In the genomic region with DNA sequence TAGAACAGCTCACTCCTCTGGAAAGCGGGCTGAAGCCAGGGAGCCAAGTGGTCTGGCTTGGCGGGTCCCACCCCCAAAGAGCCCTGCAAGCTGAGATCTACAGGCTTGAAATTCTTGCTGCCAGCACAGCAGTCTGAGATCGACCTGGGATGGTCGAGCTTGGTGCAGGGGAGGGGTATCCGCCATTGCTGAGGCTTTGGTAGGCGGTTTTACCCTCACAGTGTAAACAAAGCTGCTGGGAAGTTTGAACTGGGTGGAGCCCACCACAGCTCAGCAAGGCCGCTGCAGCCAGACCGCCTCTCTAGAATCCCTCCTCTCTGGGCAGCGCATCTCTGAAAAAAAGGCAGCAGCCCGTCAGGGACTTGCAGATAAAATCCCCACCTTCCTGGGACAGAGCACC, we compare ENCODE assay signal across 31 cellular contexts. TPM values are rescaled to one million over a fixed set of nuclear protein-coding genes. Genes with fewer than 3 reads are reported as not detected.
"Had no signal": no experiment of that assay in that cellular context is flagged by ENCODE, and none has a peak within 500 bp of the region (broad histone marks: within the 10 kb centered on the region; RNA-seq: fewer than 3 reads in every experiment).

No MANE protein-coding gene starts in this region.

- H3K27ac ChIP-seq: ovary, parathyroid adenoma, psoas muscle, skin epidermis, spleen, thoracic aorta, thyroid gland, tibial nerve, upper lobe of left lung, vagina had no signal

- ATAC-seq: naive thymus-derived CD8-positive, alpha-beta T cell; natural killer cell treated with Interleukin-12 subunit alpha and Interleukin-12 subunit beta and Interleukin-15 and Interleukin-18, amount 100 ng/mL, for 72 hours; psoas muscle; right cardiac atrium; sciatic nerve; stimulated activated memory B cell treated with anti-CD40 and anti-IgM and Interleukin-4, amounts not matched to agents 10 μg/mL and 1 μg/mL and 100 μg/mL, for 72 hours; stimulated activated naive CD8-positive, alpha-beta T cell treated with anti-CD3 and anti-CD28 coated beads, Interleukin-15, amount 100 ng/mL, for 72 hours; stimulated activated naive CD8-positive, alpha-beta T cell treated with anti-CD3 and anti-CD28 coated beads, Interleukin-15, Interleukin-2, amounts not matched to agents 100 U/mL and 50 U/mL, for 24 hours had no signal

- H3K9ac ChIP-seq: parathyroid adenoma had no signal

- H3K4me1 Mint-ChIP-seq: nephron progenitor cell; neural crest cell; stimulated activated naive CD8-positive, alpha-beta T cell treated with anti-CD3 and anti-CD28 coated beads, Interleukin-15, amount 100 ng/mL, for 72 hours had no signal

- DNase-seq: naive thymus-derived CD8-positive, alpha-beta T cell; nephron progenitor cell; occipital lobe; ovary; posterior cingulate gyrus; psoas muscle; spleen; stimulated activated CD4-positive, alpha-beta T cell treated with anti-CD3 and anti-CD28 coated beads, Interleukin-12 subunit alpha, Interleukin-12 subunit beta, amount 100 ng/mL, for 4 hours; stimulated activated CD4-positive, alpha-beta T cell treated with anti-CD3 and anti-CD28 coated beads, Interleukin-1b, Interleukin-23, amount 100 ng/mL, for 48 hours; stimulated activated CD4-positive, alpha-beta T cell treated with anti-CD3 and anti-CD28 coated beads, Interleukin-4, amount 100 ng/mL, for 1 hour; stimulated activated CD4-positive, alpha-beta T cell treated with anti-CD3 and anti-CD28 coated beads, Interleukin-4, amount 100 ng/mL, for 4 hours; stimulated activated CD8-positive, alpha-beta memory T cell treated with anti-CD3 and anti-CD28 coated beads, Interleukin-4, amount 100 ng/mL, for 48 hours; stimulated activated naive CD4-positive, alpha-beta T cell; stimulated activated naive CD8-positive, alpha-beta T cell treated with anti-CD3 and anti-CD28 coated beads, Interleukin-15, amount 100 ng/mL, for 72 hours; stimulated activated naive CD8-positive, alpha-beta T cell treated with anti-CD3 and anti-CD28 coated beads, Interleukin-15, Interleukin-2, amounts not matched to agents 100 U/mL and 50 U/mL, for 24 hours; thyroid gland; trophoblast cell; upper lobe of left lung had no signal

- FAIRE-seq: urothelium cell line had no signal

- H3K9me3 ChIP-seq: ovary, psoas muscle, thoracic aorta, thyroid gland, upper lobe of left lung, vagina had no signal

- H3K4me3 Mint-ChIP-seq: naive thymus-derived CD8-positive, alpha-beta T cell; natural killer cell treated with Interleukin-12 subunit alpha and Interleukin-12 subunit beta and Interleukin-15 and Interleukin-18, amount 100 ng/mL, for 72 hours; nephron progenitor cell; neural crest cell; stimulated activated memory B cell treated with anti-CD40 and anti-IgM and Interleukin-4, amounts not matched to agents 10 μg/mL and 1 μg/mL and 100 μg/mL, for 72 hours; stimulated activated naive CD8-positive, alpha-beta T cell treated with anti-CD3 and anti-CD28 coated beads, Interleukin-15, amount 100 ng/mL, for 72 hours had no signal

- H3K36me3 ChIP-seq: ovary, vagina had no signal

- H3K4me1 ChIP-seq: parathyroid adenoma, psoas muscle, spleen, tibial nerve, upper lobe of left lung, vagina had no signal

- H3K27me3 ChIP-seq: ovary, spleen, thyroid gland, tibial nerve, upper lobe of left lung, vagina had no signal

- H2AFZ ChIP-seq: parathyroid adenoma had no signal

- H3K4me2 ChIP-seq: smooth muscle cell had no signal

- H3K27me3 Mint-ChIP-seq: naive thymus-derived CD8-positive, alpha-beta T cell; natural killer cell treated with Interleukin-12 subunit alpha and Interleukin-12 subunit beta and Interleukin-15 and Interleukin-18, amount 100 ng/mL, for 72 hours; progenitor cell of endocrine pancreas; stimulated activated memory B cell treated with anti-CD40 and anti-IgM and Interleukin-4, amounts not matched to agents 10 μg/mL and 1 μg/mL and 100 μg/mL, for 72 hours; stimulated activated naive CD8-positive, alpha-beta T cell treated with anti-CD3 and anti-CD28 coated beads, Interleukin-15, amount 100 ng/mL, for 72 hours had no signal

- H3K27ac Mint-ChIP-seq: natural killer cell treated with Interleukin-12 subunit alpha and Interleukin-12 subunit beta and Interleukin-15 and Interleukin-18, amount 100 ng/mL, for 72 hours; nephron progenitor cell; progenitor cell of endocrine pancreas; stimulated activated memory B cell treated with anti-CD40 and anti-IgM and Interleukin-4, amounts not matched to agents 10 μg/mL and 1 μg/mL and 100 μg/mL, for 72 hours; stimulated activated naive CD8-positive, alpha-beta T cell treated with anti-CD3 and anti-CD28 coated beads, Interleukin-15, amount 100 ng/mL, for 72 hours had no signal

- H3K4me3 ChIP-seq: ovary, psoas muscle, skin epidermis, smooth muscle cell, spleen, thoracic aorta, thyroid gland, tibial nerve, upper lobe of left lung, vagina had no signal

RNA-seq across cellular contexts. Expression of a gene that starts 12.6 kb away (rescaled TPM):
- polyA plus RNA-seq: smooth muscle cell had no signal
